ENCODE assay signal across 8 cellular contexts in the genomic region with DNA sequence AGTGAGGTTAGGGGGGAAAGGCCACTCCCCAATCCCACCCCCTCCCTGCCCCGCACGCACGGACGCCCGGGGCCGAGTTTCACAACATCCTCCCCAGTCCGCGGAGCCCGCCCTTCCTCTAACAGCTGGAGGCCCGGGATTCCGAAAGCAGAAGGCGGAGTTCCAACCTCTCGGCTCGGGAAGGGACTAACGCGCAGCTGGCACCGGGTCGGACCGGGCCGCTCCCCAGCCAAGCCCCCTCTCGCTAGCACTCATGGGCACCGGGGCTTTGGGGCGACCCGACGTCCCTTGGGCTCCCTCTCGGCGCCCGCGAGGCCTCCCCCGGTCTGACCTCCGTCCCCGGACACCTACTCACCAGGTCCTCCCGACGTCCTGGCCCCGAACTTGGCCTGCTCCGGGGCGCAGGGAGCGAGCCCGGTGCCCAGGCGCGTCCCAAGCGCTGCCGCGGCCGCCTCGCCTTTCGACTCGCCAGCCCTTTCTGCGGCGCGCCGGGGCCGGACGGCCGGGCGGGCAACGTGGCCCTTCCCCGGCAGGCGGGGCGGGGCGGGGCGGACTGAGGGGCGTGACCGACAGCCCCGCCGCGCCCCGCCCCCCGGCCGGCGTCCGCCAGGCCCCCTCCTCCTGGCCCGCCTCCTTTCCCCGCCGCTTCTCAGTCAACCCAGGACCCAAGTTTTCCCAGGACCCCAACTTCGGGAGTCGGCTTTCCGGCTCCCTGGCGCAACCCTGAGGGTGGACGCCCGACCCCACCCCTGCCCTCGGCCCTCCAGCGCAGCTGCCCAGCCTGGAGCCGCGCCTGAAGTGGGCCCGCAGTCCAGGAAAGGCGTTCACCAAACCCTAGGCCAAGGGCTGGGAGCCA. TPM values are rescaled to one million over a fixed set of nuclear protein-coding genes. Genes with fewer than 3 reads are reported as not detected.
DNase-seq lines count a peak whose midpoint lies in the region; ATAC-seq and TF ChIP-seq lines count a peak whose summit lies in the region.

Gene MGAT1 (minus strand): TSS at position 482 of the 856 bp plus-strand sequence. CDS start 9,835 bp downstream, outside the sequence.

- H3K4me3 Mint-ChIP-seq in CD4-positive, alpha-beta memory T cell, result peak within 1 kb of the TSS; percentile 87 to 99 (median 96)
- peak within 1 kb of the TSS; percentile 77 for H3K4me3 Mint-ChIP-seq in activated naive CD4-positive, alpha-beta T cell treated with anti-CD3 and anti-CD28 coated beads, Interleukin-2, amount 10 ng/mL, durations not matched to agents 7 days and 5 days

- H3K9me3 ChIP-seq in CD4-positive, alpha-beta memory T cell (ENCODE audit: control insufficient read depth in 1 of 2, low read length in 2 of 2), result no peaks in the 10 kb centered on the region

- peaks cover 66 to 93% (median 77%) of the 10 kb centered on the region in 4 donors for H3K4me1 Mint-ChIP-seq in CD4-positive, alpha-beta memory T cell
- peaks cover 82% of the 10 kb centered on the region for H3K4me1 Mint-ChIP-seq in activated naive CD4-positive, alpha-beta T cell treated with anti-CD3 and anti-CD28 coated beads, Interleukin-2, amount 10 ng/mL, durations not matched to agents 7 days and 5 days

- peak within 1 kb of the TSS; percentile 92 to 98 (median 95) for H3K27ac Mint-ChIP-seq in CD4-positive, alpha-beta memory T cell
- peak within 1 kb of the TSS; percentile 100 for H3K27ac Mint-ChIP-seq in activated naive CD4-positive, alpha-beta T cell treated with anti-CD3 and anti-CD28 coated beads, Interleukin-2, amount 10 ng/mL, durations not matched to agents 7 days and 5 days

- TF ChIP-seq CTCF in omental fat pad (IDR thresholded peaks at IDR 0.05), result no peak

- in situ Hi-C loops in SK-MEL-5 (cut with HindIII; ENCODE audit: low pct_unique_long_range_greater_than_20kb, low sequenced_read_pairs), result no loop called here

- peaks cover 27 to 52% of the 10 kb centered on the region in 2 donors for H3K36me3 Mint-ChIP-seq in CD4-positive, alpha-beta memory T cell
- H3K36me3 Mint-ChIP-seq in activated naive CD4-positive, alpha-beta T cell treated with anti-CD3 and anti-CD28 coated beads, Interleukin-2, amount 10 ng/mL, durations not matched to agents 7 days and 5 days, result peaks cover 82% of the 10 kb centered on the region

- POLR2A ChIA-PET in CD4-positive, alpha-beta memory T cell (lab: Charles Lee; ENCODE audit: partially characterized antibody), result interaction anchor here (0.7 to 10.8 kb wide), 22 partner anchors 8 to 459 kb away, joined by 3 to 236 read pairs (median 7); partner anchors contain the start of genes TRIM41, TRIM52 and ZFP62

- peak; percentile 60 to 77 (median 66) for DNase-seq in CD4-positive, alpha-beta memory T cell
- DNase-seq in HS-5 (ENCODE audit: low read depth) (peak; percentile 64), SK-MEL-5 (ENCODE audit: low read depth, low spot score) (peak; percentile 65), germinal center (ENCODE audit: low spot score) (peak; percentile 92), omental fat pad (ENCODE audit: low spot score) (peak; percentile 66)
- DNase-seq in activated naive CD4-positive, alpha-beta T cell treated with anti-CD3 and anti-CD28 coated beads, Interleukin-2, amount 10 ng/mL, durations not matched to agents 7 days and 5 days, result peak; percentile 84

- no peaks in the 10 kb centered on the region for H3K27me3 Mint-ChIP-seq in CD4-positive, alpha-beta memory T cell
- H3K27me3 Mint-ChIP-seq in activated naive CD4-positive, alpha-beta T cell treated with anti-CD3 and anti-CD28 coated beads, Interleukin-2, amount 10 ng/mL, durations not matched to agents 7 days and 5 days, result no peaks in the 10 kb centered on the region

- no peaks in the 10 kb centered on the region for H3K9me3 Mint-ChIP-seq in CD4-positive, alpha-beta memory T cell
- H3K9me3 Mint-ChIP-seq in activated naive CD4-positive, alpha-beta T cell treated with anti-CD3 and anti-CD28 coated beads, Interleukin-2, amount 10 ng/mL, durations not matched to agents 7 days and 5 days, result no peaks in the 10 kb centered on the region

- ATAC-seq in GM19452 (IDR thresholded peaks at IDR 0.05; ENCODE audit: unreplicated experiment), result peak; percentile 44
- ATAC-seq in omental fat pad (ENCODE audit: low FRiP score), result peak; percentile 81

- H3K4me3 ChIP-seq in CD4-positive, alpha-beta memory T cell (ENCODE audit: low read length in 2 of 2), result peak within 1 kb of the TSS; percentile 38 to 84

- H3K4me1 ChIP-seq in CD4-positive, alpha-beta memory T cell (ENCODE audit: insufficient read depth, low read length), result peaks cover 82% of the 10 kb centered on the region

- no peaks in the 10 kb centered on the region for H3K27me3 ChIP-seq in CD4-positive, alpha-beta memory T cell (ENCODE audit: insufficient read depth, low read length)

- CTCF ChIA-PET in CD4-positive, alpha-beta memory T cell (lab: Charles Lee; ENCODE audit: partially characterized antibody), result interaction anchor here (1.0 to 15.0 kb wide), 8 partner anchors 9 to 66 kb away, joined by 3 to 109 read pairs (median 6); partner anchors contain the start of gene ZFP62
- CTCF ChIA-PET in activated naive CD4-positive, alpha-beta T cell treated with anti-CD3 and anti-CD28 coated beads, Interleukin-2, amount 10 ng/mL, durations not matched to agents 7 days and 5 days (lab: Charles Lee), result interaction anchor here (1.1 to 2.2 kb wide), 4 partner anchors 11 to 28 kb away, joined by 3 to 10 read pairs (median 4); no protein-coding TSS in a partner anchor

- H3K36me3 ChIP-seq in CD4-positive, alpha-beta memory T cell (ENCODE audit: insufficient read depth, low read length), result peaks cover 15% of the 10 kb centered on the region

- peak within 1 kb of the TSS; percentile 87 for H3K27ac ChIP-seq in CD4-positive, alpha-beta memory T cell (ENCODE audit: low read depth, low read length)
- peak within 1 kb of the TSS; percentile 83 for H3K27ac ChIP-seq in temporal lobe (ENCODE audit: low read depth, low read length)

- intact Hi-C loops in CD4-positive, alpha-beta memory T cell (cut with micrococcal nuclease), result loop anchor here (1.0 to 10.0 kb wide), 8 partner anchors 8 to 420 kb away; partner anchors contain the start of genes CNOT6, TRIM41 and ZFP62

RNA-seq across cellular contexts. Expression of gene MGAT1, which starts in this region (rescaled TPM):
- total RNA-seq in CD4-positive, alpha-beta memory T cell, result 100 to 1,000 TPM; 187 TPM
- 100 to 1,000 TPM; 135 to 150 TPM for polyA plus RNA-seq in CD4-positive, alpha-beta memory T cell
- total RNA-seq in SK-MEL-5 (2014; rRNA removed; shearing (Covaris generic)), result 39.6 and 42.3 TPM in 2 replicates
- polyA plus RNA-seq in SK-MEL-5 (2015; cell fraction: cytosol; rRNA removed), result 93.8 and 98.2 TPM in 2 replicates
- 103 and 133 TPM in 2 replicates for polyA plus RNA-seq in SK-MEL-5 (2015; cell fraction: nucleus; rRNA removed)
- total RNA-seq in omental fat pad, result 100 to 1,000 TPM; 159 to 376 (median 258) TPM
- 21.4 TPM for total RNA-seq in temporal lobe

Comparison
In these comparisons a context has a peak if more than half of its experiments do, and no peak if none do; other contexts are left out.
1. Peak in every context shown above with its lines: DNase-seq, ATAC-seq, H3K4me3 ChIP-seq and H3K27ac ChIP-seq.